Comparison of ENCODE assay signal across 11 cellular contexts in the genomic region with DNA sequence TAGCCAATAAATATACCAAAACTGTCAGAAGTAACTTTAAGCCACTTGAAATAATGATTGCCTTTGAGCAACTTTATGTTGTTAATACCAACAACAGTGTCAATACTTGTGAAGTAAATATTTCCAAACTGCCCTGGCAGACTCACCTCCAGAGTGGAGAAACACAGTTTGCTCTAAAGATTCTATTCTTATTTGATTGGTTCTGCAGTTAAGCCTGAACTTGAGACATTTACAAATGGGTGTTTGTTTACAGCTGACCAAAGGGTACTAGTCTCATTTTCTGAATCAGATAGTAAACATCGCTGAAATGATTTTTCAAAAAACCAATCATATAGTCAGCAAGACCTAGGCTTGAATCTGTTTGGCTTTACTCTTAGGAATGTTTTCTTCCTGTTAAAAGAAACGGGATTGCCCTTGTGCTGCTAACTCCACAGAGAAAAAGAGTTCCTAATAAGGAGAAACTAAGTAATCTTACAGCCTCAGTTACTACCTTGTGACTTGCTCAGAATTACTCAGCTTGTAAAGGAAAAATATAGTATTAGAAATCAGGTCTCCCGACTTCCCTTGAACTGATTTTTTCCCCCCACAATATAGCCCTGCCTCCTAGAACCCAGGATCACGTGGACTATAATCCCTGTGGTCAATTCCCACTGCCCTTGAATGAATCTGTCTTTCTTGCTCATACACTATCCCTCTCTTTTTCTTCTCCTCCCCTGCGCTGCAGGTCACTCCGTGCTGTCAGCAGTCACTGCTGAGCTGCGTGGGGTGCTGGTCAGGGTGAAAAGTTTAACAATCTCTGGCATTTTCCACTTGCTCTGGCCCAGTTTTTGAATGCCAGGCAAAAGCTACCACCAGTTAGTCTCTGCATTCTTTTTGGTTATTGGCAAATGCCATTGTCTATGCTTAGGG. TPM values are rescaled to one million over a fixed set of nuclear protein-coding genes. Genes with fewer than 3 reads are reported as not detected.
DNase-seq lines count a peak whose midpoint lies in the region; ATAC-seq, FAIRE-seq and TF ChIP-seq lines count a peak whose summit lies in the region.
"Had no signal": no experiment of that assay in that cellular context is flagged by ENCODE, and none has a peak within 500 bp of the region (broad histone marks: within the 10 kb centered on the region; RNA-seq: fewer than 3 reads in every experiment).

No MANE protein-coding gene starts in this region.

- H3K27ac Mint-ChIP-seq in endodermal cell = no peak overlapping the region
- H3K27ac Mint-ChIP-seq: activated CD4-positive, alpha-beta T cell treated with anti-CD3 and anti-CD28 coated beads, Interleukin-2, amount 10 ng/mL, durations not matched to agents 24 days and 14 days had no signal

- no peak overlapping the region for H3K9ac ChIP-seq in endodermal cell (ENCODE audit: extremely low read depth, low read length, poor library complexity, severe bottlenecking)

- DNase-seq in AG04449 (ENCODE audit: low read depth, low spot score) (peak; percentile 26), amniotic epithelial cell (ENCODE audit: low read depth) (peak; percentile 35), heart right ventricle (peak in 1 of 2 donors; percentile 24), osteoblast (ENCODE audit: insufficient read length, low spot score, missing footprints) (peak; percentile 61), HTR-8/SVneo (ENCODE audit: insufficient read length, low spot score) (no peak), OCI-M2 (lab: John Stamatoyannopoulos, UW; ENCODE audit: unreplicated experiment) (no peak), T-helper 1 cell (no peak), endodermal cell (no peak)
- DNase-seq: activated CD4-positive, alpha-beta T cell treated with anti-CD3 and anti-CD28 coated beads, Interleukin-2, amount 10 ng/mL, durations not matched to agents 24 days and 14 days; AML-193 had no signal

- H3K4me1 Mint-ChIP-seq in endodermal cell = peaks cover 6% of the 10 kb centered on the region

- CTCF ChIA-PET in AG04449 (lab: Yijun Ruan, JAX) = interaction anchor here (0.9 to 4.1 kb wide), 14 partner anchors 8 to 331 kb away, joined by 3 to 61 read pairs (median 5); partner anchors contain the start of gene PRRC2C

- H3K4me3 ChIP-seq in AG04449 (ENCODE audit: low read depth, low read length) (no peak overlapping the region), heart right ventricle (peak overlapping the region in 5 of 10 donors; percentile 3 to 31 (median 20)), osteoblast (ENCODE audit: insufficient read depth, low read length) (peak overlapping the region; percentile 42), endodermal cell (ENCODE audit: low read length) (no peak overlapping the region)

- H3K27me3 Mint-ChIP-seq in endodermal cell (ENCODE audit: insufficient read depth) = peaks cover 38% of the 10 kb centered on the region

- H3K4me3 Mint-ChIP-seq in endodermal cell = no peak overlapping the region

- H2AFZ ChIP-seq in osteoblast (ENCODE audit: low read length) = peak overlapping the region; percentile 92

- no peaks in the 10 kb centered on the region for H3K9me3 Mint-ChIP-seq in endodermal cell
- H3K9me3 Mint-ChIP-seq: activated CD4-positive, alpha-beta T cell treated with anti-CD3 and anti-CD28 coated beads, Interleukin-2, amount 10 ng/mL, durations not matched to agents 24 days and 14 days had no signal

- ATAC-seq in heart right ventricle = peak; percentile 18 to 68 (median 53)

- H3K4me1 ChIP-seq in heart right ventricle (peaks cover 10 to 68% (median 37%) of the 10 kb centered on the region in 9 donors), osteoblast (ENCODE audit: insufficient read depth, low read length) (peaks cover 14% of the 10 kb centered on the region), endodermal cell (ENCODE audit: control insufficient read depth, insufficient read depth, low read length) (peaks cover 4% of the 10 kb centered on the region)

- FAIRE-seq in HTR-8/SVneo (lab: Jason Lieb, UNC) = no peak
- FAIRE-seq: islet of Langerhans had no signal

- H3K36me3 Mint-ChIP-seq in endodermal cell (ENCODE audit: low read depth) = no peaks in the 10 kb centered on the region

- no peaks in the 10 kb centered on the region for H3K27me3 ChIP-seq in heart right ventricle
- H3K27me3 ChIP-seq in osteoblast (ENCODE audit: insufficient read depth, low read length) = no peaks in the 10 kb centered on the region
- H3K27me3 ChIP-seq in endodermal cell (ENCODE audit: control insufficient read depth, insufficient read depth, low read length, poor library complexity, severe bottlenecking) = peaks cover 5% of the 10 kb centered on the region

- WGBS in heart right ventricle, 2 donors = 15 to 22% methylated on average over 7 of the region's 7 CpGs
- 81 to 82% methylated on average over 7 of the region's 7 CpGs for WGBS in endodermal cell (ENCODE audit: insufficient coverage in 1 of 2, insufficient read length in 1 of 2), 2 experiments

- POLR2A ChIA-PET in AG04449 (lab: Yijun Ruan, JAX) = no interaction called here

- TF ChIP-seq CTCF in AG04449 (IDR thresholded peaks at IDR 0.05; ENCODE audit: insufficient read depth, low read length, missing control alignments) (no peak), heart right ventricle (IDR thresholded peaks at IDR 0.05) (no peak), osteoblast (IDR thresholded peaks at IDR 0.05; ENCODE audit: extremely low read depth, low read depth, low read length) (no peak), endodermal cell (conservative IDR thresholded peaks at IDR 0.05) (no peak)

- H3K79me2 ChIP-seq in osteoblast (ENCODE audit: insufficient read depth, low read length) = no peaks in the 10 kb centered on the region

- H3K36me3 ChIP-seq in heart right ventricle = no peaks in the 10 kb centered on the region
- no peaks in the 10 kb centered on the region for H3K36me3 ChIP-seq in osteoblast (ENCODE audit: insufficient read depth, low read length)
- no peaks in the 10 kb centered on the region for H3K36me3 ChIP-seq in endodermal cell (ENCODE audit: control insufficient read depth, insufficient read depth, low read length)

- no peaks in the 10 kb centered on the region for H4K20me1 ChIP-seq in osteoblast (ENCODE audit: insufficient read depth, low read length)

- H3K9me3 ChIP-seq in heart right ventricle (no peaks in the 10 kb centered on the region), osteoblast (ENCODE audit: low read depth, low read length) (no peaks in the 10 kb centered on the region), endodermal cell (ENCODE audit: control insufficient read depth, low read length) (no peaks in the 10 kb centered on the region)

- H3K4me2 ChIP-seq in osteoblast (ENCODE audit: insufficient read depth, low read length) = peak overlapping the region; percentile 67

- intact Hi-C loops in heart right ventricle (cut with DNase I) = no loop called here

- H3K27ac ChIP-seq in heart right ventricle (peak overlapping the region; percentile 66 to 94 (median 84)), osteoblast (ENCODE audit: low read depth, low read length) (peak overlapping the region; percentile 35), endodermal cell (ENCODE audit: low read depth, low read length) (no peak overlapping the region)

RNA-seq across cellular contexts. Expression of gene MYOC, which starts 1.6 kb away (rescaled TPM):
- total RNA-seq in heart right ventricle (1 to 10 TPM in 9 of 10 donors, under 1 TPM in 1; 0.93 to 7.5 (median 2.7) TPM), osteoblast (not detected in 2 replicates), endodermal cell (not detected)
- polyA plus RNA-seq in heart right ventricle = 1 to 10 TPM in 1 of 2 donors, under 1 TPM in 1; 0.80 to 3.7 TPM
- polyA plus RNA-seq in endodermal cell (2013, experiment 1 of 2) = not detected
- polyA plus RNA-seq in endodermal cell (2013, experiment 2 of 2) = not detected
- total RNA-seq: activated CD4-positive, alpha-beta T cell treated with anti-CD3 and anti-CD28 coated beads, Interleukin-2, amount 10 ng/mL, durations not matched to agents 24 days and 14 days had no signal

RNA-seq across cellular contexts. Expression of gene MYOCOS, which starts 32.0 kb away (rescaled TPM):
- not detected for total RNA-seq in heart right ventricle
- polyA plus RNA-seq in heart right ventricle = not detected
- total RNA-seq in osteoblast = under 0.01 TPM in 2 replicates
- not detected for total RNA-seq in endodermal cell
- not detected for polyA plus RNA-seq in endodermal cell (2013, experiment 1 of 2)
- polyA plus RNA-seq in endodermal cell (2013, experiment 2 of 2) = not detected
- total RNA-seq: activated CD4-positive, alpha-beta T cell treated with anti-CD3 and anti-CD28 coated beads, Interleukin-2, amount 10 ng/mL, durations not matched to agents 24 days and 14 days had no signal

Comparison
In these comparisons a context has a peak if more than half of its experiments do, and no peak if none do; other contexts are left out.
1. DNase-seq: peak in AG04449 (single experiment), amniotic epithelial cell (single experiment) and osteoblast (single experiment); none in HTR-8/SVneo (single experiment), OCI-M2 (single experiment), T-helper 1 cell (0 of 5) and endodermal cell (single experiment).